Comparison of ENCODE assay signal across 22 cellular contexts in the genomic region with DNA sequence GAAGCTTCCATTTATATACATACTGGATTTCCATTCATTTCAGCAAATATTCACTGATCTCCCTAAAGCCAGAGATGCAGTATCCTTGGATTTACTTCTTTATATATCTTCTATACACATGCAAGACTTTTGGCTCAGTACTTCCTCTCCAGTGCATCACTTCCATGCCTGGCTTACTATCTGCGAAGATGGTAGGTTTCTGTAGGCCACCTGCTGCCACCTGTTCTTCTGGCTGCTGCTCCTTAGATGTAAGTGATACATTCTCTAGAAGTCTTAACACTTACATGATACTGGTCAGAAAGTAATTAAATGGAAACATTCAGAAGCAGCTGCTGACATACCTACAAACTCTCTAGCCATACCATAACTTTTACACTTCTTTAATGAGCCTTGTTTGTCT. TPM values are rescaled to one million over a fixed set of nuclear protein-coding genes. Genes with fewer than 3 reads are reported as not detected.
A peak's percentile ranks its signal among the peaks of the same experiment; 100 is the strongest.
DNase-seq lines count a peak whose midpoint lies in the region; ATAC-seq, FAIRE-seq and TF ChIP-seq lines count a peak whose summit lies in the region.
"Had no signal": no experiment of that assay in that cellular context is flagged by ENCODE, and none has a peak within 500 bp of the region (broad histone marks: within the 10 kb centered on the region; RNA-seq: fewer than 3 reads in every experiment).

No MANE protein-coding gene starts in this region.

- H2AFZ ChIP-seq in GM12878 (ENCODE audit: control insufficient read depth, low read depth, low read length), result no peak overlapping the region
- H2AFZ ChIP-seq: GM23248 had no signal

- no peak for TF ChIP-seq CTCF in GM12878 (IDR thresholded peaks at IDR 0.05 in 2 of 3, conservative IDR thresholded peaks at IDR 0.05 in 1 of 3; ENCODE audit: control insufficient read depth in 2 of 3, extremely low read depth in 1 of 3, insufficient read depth in 1 of 3, low read depth in 3 of 3, low read length in 3 of 3)
- TF ChIP-seq CTCF in spleen (IDR thresholded peaks at IDR 0.05 in 8 of 11, conservative IDR thresholded peaks at IDR 0.05 in 3 of 11), result no peak

- H4K20me1 ChIP-seq in GM12878 (ENCODE audit: control insufficient read depth, insufficient read depth), result no peaks in the 10 kb centered on the region

- no peak overlapping the region for H3K4me3 ChIP-seq in GM12878
- H3K4me3 ChIP-seq in spleen, result no peak overlapping the region
- H3K4me3 ChIP-seq: GM23248 had no signal

- no peak overlapping the region for H3K9ac ChIP-seq in GM12878 (ENCODE audit: control insufficient read depth, insufficient read depth, low read length)
- H3K9ac ChIP-seq: GM23248 had no signal

- RAD21 ChIA-PET in GM12878 (lab: Charles Lee; ENCODE audit: unreplicated experiment), result no interaction called here

- no peak for TF ChIP-seq EP300 in GM12878 (IDR thresholded peaks at IDR 0.05; ENCODE audit: borderline replicate concordance in 1 of 2, control insufficient read depth in 1 of 2, low read depth in 2 of 2, low read length in 2 of 2)

- POLR2A ChIA-PET in GM12878 (lab: Charles Lee), result no interaction called here

- ATAC-seq in HG02678 (IDR thresholded peaks at IDR 0.05; ENCODE audit: unreplicated experiment) (peak; percentile 42), GM12878 (no peak), GM21576 (IDR thresholded peaks at IDR 0.05; ENCODE audit: unreplicated experiment) (no peak)

- H3K4me1 ChIP-seq in GM12878 (ENCODE audit: control insufficient read depth, insufficient read depth, low read length) (peaks cover 6% of the 10 kb centered on the region; the same call in 1 of the 2 replicates), spleen (peaks cover 11 to 93% (median 65%) of the 10 kb centered on the region in 6 donors)

- no peak for TF ChIP-seq RAD21 in GM12878 (IDR thresholded peaks at IDR 0.05; ENCODE audit: insufficient read depth, low read depth, low read length)

- H3K27me3 ChIP-seq in GM12878 (replicated peaks in 1 of 2; ENCODE audit: control insufficient read depth in 2 of 2, insufficient read depth in 2 of 2, low read length in 1 of 2), result no peaks in the 10 kb centered on the region
- no peaks in the 10 kb centered on the region for H3K27me3 ChIP-seq in spleen (replicated peaks in 1 of 7)

- no peak overlapping the region for H3K4me2 ChIP-seq in GM12878 (ENCODE audit: control insufficient read depth, insufficient read depth)

- 76% methylated on average over 1 of the region's 1 CpG for WGBS in GM12878 (ENCODE audit: insufficient coverage, insufficient replicate concordance, low lambda C conversion rate, missing lambda C conversion rate)
- WGBS in spleen, 5 donors, result 58 to 80% (median 70%) methylated on average over 1 of the region's 1 CpG

- no peak for TF ChIP-seq POLR2A in GM12891 (IDR thresholded peaks at IDR 0.05; ENCODE audit: low read depth, low read length)
- no peak for TF ChIP-seq POLR2A in GM12878 (IDR thresholded peaks at IDR 0.05; ENCODE audit: low read depth, low read length)
- no peak for TF ChIP-seq POLR2A in spleen (IDR thresholded peaks at IDR 0.05)

- intact Hi-C loops in GM12878 (cut with micrococcal nuclease; ENCODE audit: unreplicated experiment) (no loop called here), spleen (cut with DNase I; ENCODE audit: low total_unique reads) (no loop called here)

- FAIRE-seq in GM12891 (lab: Jason Lieb, UNC), result peak; percentile 81
- no peak for FAIRE-seq in GM12878 (lab: Jason Lieb, UNC)
- FAIRE-seq: A204.1 had no signal

- no peaks in the 10 kb centered on the region for H3K36me3 ChIP-seq in GM12878 (ENCODE audit: control insufficient read depth in 2 of 2, insufficient read depth in 2 of 2, low read length in 1 of 2)
- no peaks in the 10 kb centered on the region for H3K36me3 ChIP-seq in spleen

- SMC1A ChIA-PET in GM12878 (lab: Charles Lee; ENCODE audit: uncharacterized antibody, unreplicated experiment), result no interaction called here

- DNase-seq in GM12891 (ENCODE audit: insufficient read length, low spot score), result no peak
- no peak for DNase-seq in GM12878 (ENCODE audit: low read depth, low spot score)
- no peak for DNase-seq in spleen
- no peak for DNase-seq in inferior parietal cortex (ENCODE audit: extremely low spot score)
- no peak for DNase-seq in stimulated activated CD4-positive, alpha-beta T cell treated with anti-CD3 and anti-CD28 coated beads, Interleukin-15, amount 100 ng/mL, for 24 hours
- no peak for DNase-seq in AML-193 (lab: John Stamatoyannopoulos, UW)
- DNase-seq: CD4-positive, CD25-positive, alpha-beta regulatory T cell; GM23248; H9; HFFc6; Kasumi-1; NCI-H1417; NCI-H1694 treated with DMSO at 0.1 percent for 48 hours; NCI-H2081 treated with DMSO at 0.1 percent for 48 hours; NCI-H2171 treated with DMSO at 0.1 percent for 48 hours; NCI-H446; NCI-H526; OCI-M1; Right ventricle myocardium superior had no signal

- no peaks in the 10 kb centered on the region for H3K79me2 ChIP-seq in GM12878 (ENCODE audit: control insufficient read depth, insufficient read depth, low read length)

- BruUV-seq in GM12878 (replicated peaks; lab: Mats Ljungman, UMichigan), result no TSS peak

- CTCF ChIA-PET in GM12878 (lab: Yijun Ruan, JAX), result no interaction called here

- H3K27ac ChIP-seq in GM12878 (ENCODE audit: control insufficient read depth, insufficient read depth) (no peak overlapping the region), spleen (peak overlapping the region in 5 of 8 donors; percentile 20 to 59 (median 31))
- H3K27ac ChIP-seq: GM23248 had no signal

- H3K9me3 ChIP-seq in GM12878 (replicated peaks; ENCODE audit: control insufficient read depth, insufficient read depth, low read length) (no peaks in the 10 kb centered on the region; the same call in 2 of the 3 replicates), spleen (no peaks in the 10 kb centered on the region)

- in situ Hi-C loops in GM12878 (cut with MboI), result no loop called here

TF ChIP-seq in GM12891, 5 proteins besides CTCF, POLR2A, EP300 and RAD21:
- TF ChIP-seq POLR2AphosphoS5 (IDR thresholded peaks at IDR 0.05; ENCODE audit: low read depth, low read length), result no peak
- TF ChIP-seq SPI1 (IDR thresholded peaks at IDR 0.05; ENCODE audit: low read depth, low read length), result 0 out of 2 replicates have a peak, but pooled peaks have one; percentile 7

TF ChIP-seq in GM12878, 131 proteins besides CTCF, POLR2A, EP300 and RAD21:
- TF ChIP-seq TCF3 (IDR thresholded peaks at IDR 0.05; ENCODE audit: borderline replicate concordance, insufficient read depth, low read depth, low read length), result 0 out of 2 replicates have a peak, but pooled peaks have one; percentile 48
- TF ChIP-seq TAF1 (IDR thresholded peaks at IDR 0.05; ENCODE audit: borderline replicate concordance, low read depth, low read length), result no peak
TF ChIP-seq in GM12878: peak in this region for 1.

RNA-seq across cellular contexts. Expression of a gene that starts 48.9 kb away (rescaled TPM):
- polyA plus RNA-seq in GM12891 (2012; ENCODE audit: low read depth, missing spikeins), result 3.1 TPM
- 35.8 and 45.4 TPM in 2 replicates for total RNA-seq in GM12878 (2013; cell fraction: nucleolus; rRNA removed)
- total RNA-seq in GM12878 (2014; rRNA removed) (11.5 and 14.1 TPM in 2 replicates), GM12878 (2014; rRNA removed; fragmentation: Illumina TruSeq; extraction: Trizol) (10.5 and 10.9 TPM in 2 replicates), GM12878 (2021) (12.9 and 14.9 TPM in 2 replicates), spleen (10 to 100 TPM; 73.5 to 99.1 (median 81.2) TPM)
- 2.3 TPM for polyA plus RNA-seq in GM12878 (2011; ENCODE audit: low read depth)
- polyA plus RNA-seq in GM12878 (2011; rRNA removed) (2.8 and 3.4 TPM in 2 replicates), GM12878 (2014; fragmentation: Illumina TruSeq; extraction: Trizol) (11.4 and 11.8 TPM in 2 replicates), GM12878 (2014; fragmentation: Nextera tagmentation; extraction: Ambion mirVana) (1 to 10 TPM in 1 of 2 experiments, under 1 TPM in 1; 0.87 to 1.4 TPM), GM12878 (2014; rRNA removed) (8.2 and 9.8 TPM in 2 replicates), GM12878 (2016; fragmentation: Nextera tagmentation; extraction: Ambion mirVana) (1 to 10 TPM; 3.4 to 4.5 TPM), spleen (10 to 100 TPM; 11.6 to 31.2 (median 26.4) TPM)
- polyA plus RNA-seq in GM12878 (2011; cell fraction: cytosol; rRNA removed), result 1.9 TPM in 2 replicates
- polyA plus RNA-seq in GM12878 (2011; cell fraction: nucleus; rRNA removed), result 1.6 and 2.8 TPM in 2 replicates
- 3.2 TPM in 2 replicates for polyA plus RNA-seq in GM12878 (2012)
- polyA minus RNA-seq in GM12878 (2011; rRNA and poly(A)+ RNA removed), result 6.4 and 10.8 TPM in 2 replicates
- polyA minus RNA-seq in GM12878 (2011; cell fraction: cytosol; rRNA and poly(A)+ RNA removed), result 1.7 and 2.8 TPM in 2 replicates
- 4.1 and 8.8 TPM in 2 replicates for polyA minus RNA-seq in GM12878 (2011; cell fraction: nucleus; rRNA and poly(A)+ RNA removed)
